ENCODE assay signal across 11 cellular contexts in the genomic region with DNA sequence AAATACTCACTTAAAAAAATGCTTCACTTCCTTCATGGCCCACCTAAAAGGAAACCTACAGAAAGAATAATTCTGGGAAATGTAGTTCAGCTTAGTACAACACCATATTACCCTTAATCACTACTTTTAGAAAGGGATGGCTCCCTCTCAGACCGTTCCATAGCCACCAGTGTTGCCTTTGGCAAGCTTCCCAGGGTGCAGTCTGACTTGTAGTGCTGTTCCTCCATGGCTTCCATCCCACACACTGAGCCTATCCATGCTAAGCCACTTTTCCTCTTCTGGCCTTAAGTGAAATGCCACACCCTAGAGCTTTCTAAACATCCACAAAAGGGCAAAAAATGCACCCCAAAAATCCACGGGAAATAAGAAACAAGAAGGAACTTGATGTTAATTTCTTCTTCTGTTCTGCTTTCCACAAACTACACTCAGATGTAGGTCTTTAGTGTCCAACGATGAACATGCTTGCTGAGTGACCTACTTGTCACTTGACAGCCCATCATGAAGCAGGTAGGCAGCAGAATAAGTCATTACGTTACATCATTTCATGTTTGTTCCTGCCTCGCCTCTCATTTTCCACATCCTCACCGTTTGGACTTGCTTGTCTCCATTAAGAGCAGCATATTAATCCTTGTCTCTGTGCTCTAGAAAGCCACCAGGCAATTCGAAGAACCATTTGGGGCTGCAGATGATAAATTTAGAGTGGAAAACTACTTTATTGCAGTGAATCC.
A peak's percentile ranks its signal among the peaks of the same experiment; 100 is the strongest.
DNase-seq lines count a peak whose midpoint lies in the region; ATAC-seq and TF ChIP-seq lines count a peak whose summit lies in the region.
"Had no signal": no experiment of that assay in that cellular context is flagged by ENCODE, and none has a peak within 500 bp of the region (broad histone marks: within the 10 kb centered on the region; RNA-seq: fewer than 3 reads in every experiment).

No MANE protein-coding gene starts in this region.

- intact Hi-C loops in PC-9 (cut with micrococcal nuclease; ENCODE audit: unreplicated experiment): no loop called here

- no peak overlapping the region for H3K27ac ChIP-seq in PC-9
- H3K27ac ChIP-seq: ascending aorta, gastrocnemius medialis had no signal

- H3K27me3 ChIP-seq in PC-9 (ENCODE audit: insufficient read depth, low read depth): no peaks in the 10 kb centered on the region
- H3K27me3 ChIP-seq: ascending aorta, gastrocnemius medialis had no signal

- TF ChIP-seq CTCF in PC-9 (conservative IDR thresholded peaks at IDR 0.05): no peak

- no peaks in the 10 kb centered on the region for H3K36me3 ChIP-seq in PC-9 (ENCODE audit: low read depth)
- H3K36me3 ChIP-seq: ascending aorta, gastrocnemius medialis had no signal

- CTCF ChIA-PET in PC-9 (lab: Charles Lee): no interaction called here

- POLR2A ChIA-PET in PC-9 (lab: Charles Lee; ENCODE audit: unreplicated experiment): no interaction called here

- H3K79me2 ChIP-seq in PC-9 (ENCODE audit: low read depth): no peaks in the 10 kb centered on the region

- no peak overlapping the region for H3K4me2 ChIP-seq in PC-9

- H3F3A ChIP-seq in PC-9 (ENCODE audit: insufficient read depth, low read depth): no peaks in the 10 kb centered on the region

- no peaks in the 10 kb centered on the region for H3K9me3 ChIP-seq in PC-9 (ENCODE audit: insufficient read depth, low read depth)
- H3K9me3 ChIP-seq: gastrocnemius medialis had no signal

- DNase-seq in DMS153 (lab: John Stamatoyannopoulos, UW) (peak; percentile 72), NCI-H2196 (lab: John Stamatoyannopoulos, UW; ENCODE audit: unreplicated experiment) (peak; percentile 50), dedifferentiated amniotic fluid mesenchymal stem cell (ENCODE audit: extremely low spot score) (peak; percentile 35), kidney glomerular epithelial cell (lab: John Stamatoyannopoulos, UW) (peak; percentile 25), T-helper 9 cell (no peak), NCI-H146 treated with DMSO at 0.1 percent for 48 hours (lab: John Stamatoyannopoulos, UW; ENCODE audit: unreplicated experiment) (no peak), PC-9 (no peak)
- DNase-seq: gastrocnemius medialis, NCI-H82 had no signal

- ATAC-seq in HG02763 (IDR thresholded peaks at IDR 0.05; ENCODE audit: unreplicated experiment): no peak
- ATAC-seq: gastrocnemius medialis had no signal

- H4K20me1 ChIP-seq in PC-9 (ENCODE audit: insufficient read depth): no peaks in the 10 kb centered on the region

- BruUV-seq in PC-9 (replicated peaks; lab: Mats Ljungman, UMichigan): no TSS peak

- no peaks in the 10 kb centered on the region; the same call in 1 of the 2 replicates for H3K9me2 ChIP-seq in PC-9 (ENCODE audit: insufficient read depth)

- H2AFZ ChIP-seq in PC-9: no peak overlapping the region

- H3K4me3 ChIP-seq in PC-9: no peak overlapping the region
- H3K4me3 ChIP-seq: ascending aorta, gastrocnemius medialis had no signal

- no peaks in the 10 kb centered on the region for H3K4me1 ChIP-seq in PC-9 (replicated peaks; ENCODE audit: insufficient read depth)
- H3K4me1 ChIP-seq: ascending aorta, gastrocnemius medialis had no signal

Comparison
In these comparisons a context has a peak if more than half of its experiments do, and no peak if none do; other contexts are left out.
1. DNase-seq: peak in DMS153 (single experiment), NCI-H2196 (single experiment), dedifferentiated amniotic fluid mesenchymal stem cell (single experiment) and kidney glomerular epithelial cell (single experiment); none in T-helper 9 cell (single experiment), NCI-H146 treated with DMSO at 0.1 percent for 48 hours (single experiment) and PC-9 (0 of 2).